Comparison of ENCODE assay signal across 8 cellular contexts in the genomic region with DNA sequence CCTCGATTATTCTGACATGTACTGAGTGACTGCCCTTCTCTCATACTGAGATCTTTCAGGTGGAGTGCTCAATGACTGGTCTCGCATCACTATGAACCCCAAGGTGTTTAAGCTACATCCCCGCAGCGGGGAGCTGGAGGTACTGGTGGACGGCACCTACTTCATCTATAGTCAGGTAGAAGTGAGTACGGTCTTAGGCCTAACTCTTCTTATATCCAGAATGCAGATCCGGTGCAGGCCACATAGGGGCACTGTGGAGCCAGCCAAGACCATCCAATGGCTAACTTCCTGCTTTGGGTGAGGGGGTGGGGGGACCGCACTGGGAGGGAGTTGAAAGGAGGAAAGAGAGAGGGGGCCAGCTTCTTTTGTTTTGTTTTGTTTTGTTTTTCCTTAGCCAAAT. TPM values are rescaled to one million over a fixed set of nuclear protein-coding genes. Genes with fewer than 3 reads are reported as not detected.
DNase-seq lines count a peak whose midpoint lies in the region; ATAC-seq and TF ChIP-seq lines count a peak whose summit lies in the region.

No MANE protein-coding gene starts in this region.

- H3K27ac Mint-ChIP-seq in neural crest cell (ENCODE audit: unreplicated experiment), result no peak overlapping the region
- H3K27ac Mint-ChIP-seq in stimulated activated memory B cell treated with anti-CD40 and anti-IgM and Interleukin-4, amounts not matched to agents 10 μg/mL and 1 μg/mL and 100 μg/mL, for 72 hours, result no peak overlapping the region
- no peak overlapping the region for H3K27ac Mint-ChIP-seq in immature natural killer cell

- H2AFZ ChIP-seq in OCI-LY1 (ENCODE audit: low read length), result no peak overlapping the region

- H3K4me3 Mint-ChIP-seq in neural crest cell (no peak overlapping the region), immature natural killer cell (no peak overlapping the region)
- H3K4me3 Mint-ChIP-seq in stimulated activated memory B cell treated with anti-CD40 and anti-IgM and Interleukin-4, amounts not matched to agents 10 μg/mL and 1 μg/mL and 100 μg/mL, for 72 hours, result no peak overlapping the region

- no peak overlapping the region for H3K9ac ChIP-seq in OCI-LY1 (ENCODE audit: low read length)
- H3K9ac ChIP-seq in colonic mucosa (ENCODE audit: low read depth in 2 of 2, low read length in 2 of 2), result no peak overlapping the region

- TF ChIP-seq CTCF in HFF-Myc (IDR thresholded peaks at IDR 0.05; ENCODE audit: low read depth, low read length, missing control alignments) (peak; percentile 53), OCI-LY1 (IDR thresholded peaks at IDR 0.05; ENCODE audit: low read length) (peak; percentile 63), colonic mucosa (IDR thresholded peaks at IDR 0.05) (no peak), neural crest cell (conservative IDR thresholded peaks at IDR 0.05) (peak; percentile 54)

- H3K9me3 ChIP-seq in OCI-LY1 (ENCODE audit: low read length), result no peaks in the 10 kb centered on the region
- H3K9me3 ChIP-seq in colonic mucosa, result no peaks in the 10 kb centered on the region

- H3K27me3 Mint-ChIP-seq in neural crest cell (ENCODE audit: low read depth) (no peaks in the 10 kb centered on the region), immature natural killer cell (ENCODE audit: low read depth in 3 of 3) (peaks cover 0 to 10% (median 0%) of the 10 kb centered on the region in 3 donors)
- H3K27me3 Mint-ChIP-seq in stimulated activated memory B cell treated with anti-CD40 and anti-IgM and Interleukin-4, amounts not matched to agents 10 μg/mL and 1 μg/mL and 100 μg/mL, for 72 hours, result no peaks in the 10 kb centered on the region

- H3K27ac ChIP-seq in OCI-LY1 (ENCODE audit: low read depth, low read length, poor library complexity, severe bottlenecking) (no peak overlapping the region), colonic mucosa (no peak overlapping the region)

- H3K27me3 ChIP-seq in OCI-LY1 (ENCODE audit: insufficient read depth, low read length) (no peaks in the 10 kb centered on the region), colonic mucosa (no peaks in the 10 kb centered on the region)

- no peaks in the 10 kb centered on the region for H3K9me2 ChIP-seq in OCI-LY1 (ENCODE audit: low read depth, low read length)

- H3K36me3 ChIP-seq in OCI-LY1 (ENCODE audit: insufficient read depth, low read length) (no peaks in the 10 kb centered on the region), colonic mucosa (no peaks in the 10 kb centered on the region)

- H3K4me3 ChIP-seq in HFF-Myc (replicated peaks; ENCODE audit: low read depth, low read length) (no peak overlapping the region), OCI-LY1 (ENCODE audit: low read depth, low read length, poor library complexity, severe bottlenecking) (no peak overlapping the region), colonic mucosa (no peak overlapping the region)

- H3K9me3 Mint-ChIP-seq in neural crest cell (no peaks in the 10 kb centered on the region), immature natural killer cell (no peaks in the 10 kb centered on the region)
- H3K9me3 Mint-ChIP-seq in stimulated activated memory B cell treated with anti-CD40 and anti-IgM and Interleukin-4, amounts not matched to agents 10 μg/mL and 1 μg/mL and 100 μg/mL, for 72 hours, result no peaks in the 10 kb centered on the region

- H3F3A ChIP-seq in OCI-LY1 (ENCODE audit: insufficient read depth, low read length), result no peaks in the 10 kb centered on the region

- no peak overlapping the region for H3K4me2 ChIP-seq in OCI-LY1 (ENCODE audit: low read length)

- H3K79me2 ChIP-seq in OCI-LY1 (ENCODE audit: insufficient read depth, low read length), result no peaks in the 10 kb centered on the region

- no peaks in the 10 kb centered on the region for H4K20me1 ChIP-seq in OCI-LY1 (ENCODE audit: insufficient read depth, low read length)

- peak; percentile 49 for ATAC-seq in Right ventricle myocardium superior (ENCODE audit: poor library complexity)
- no peak for ATAC-seq in stimulated activated memory B cell treated with anti-CD40 and anti-IgM and Interleukin-4, amounts not matched to agents 10 μg/mL and 1 μg/mL and 100 μg/mL, for 72 hours

- no peaks in the 10 kb centered on the region for H3K4me1 Mint-ChIP-seq in neural crest cell
- no peaks in the 10 kb centered on the region for H3K4me1 Mint-ChIP-seq in stimulated activated memory B cell treated with anti-CD40 and anti-IgM and Interleukin-4, amounts not matched to agents 10 μg/mL and 1 μg/mL and 100 μg/mL, for 72 hours
- no peaks in the 10 kb centered on the region for H3K4me1 Mint-ChIP-seq in immature natural killer cell

- no peaks in the 10 kb centered on the region for H3K36me3 Mint-ChIP-seq in neural crest cell (ENCODE audit: low read depth)
- no peaks in the 10 kb centered on the region for H3K36me3 Mint-ChIP-seq in stimulated activated memory B cell treated with anti-CD40 and anti-IgM and Interleukin-4, amounts not matched to agents 10 μg/mL and 1 μg/mL and 100 μg/mL, for 72 hours
- no peaks in the 10 kb centered on the region for H3K36me3 Mint-ChIP-seq in immature natural killer cell

- DNase-seq in Right ventricle myocardium superior (no peak), cardiac septum (ENCODE audit: low spot score) (no peak), HFF-Myc (ENCODE audit: extremely low read depth, low read depth) (no peak), colonic mucosa (peak; percentile 20), neural crest cell (ENCODE audit: low read depth, low spot score) (peak; percentile 36), immature natural killer cell (no peak)

- H3K4me1 ChIP-seq in OCI-LY1 (ENCODE audit: insufficient read depth, low read length, severe bottlenecking) (no peaks in the 10 kb centered on the region), colonic mucosa (no peaks in the 10 kb centered on the region)

- intact Hi-C loops in Right ventricle myocardium superior (cut with DNase I), result loop anchor here (10.0 kb wide), 1 partner anchor 499 kb away; no protein-coding TSS in a partner anchor
- intact Hi-C loops in cardiac septum (cut with DNase I), result loop anchor here (5.0 to 10.0 kb wide), 2 partner anchors 419 to 606 kb away; a partner anchor contains a TSS
- intact Hi-C loops in colonic mucosa (cut with DNase I), result loop anchor here (2.0 to 10.0 kb wide), 2 partner anchors 65 to 499 kb away; no protein-coding TSS in a partner anchor

RNA-seq across cellular contexts. Expression of a gene that starts 16.4 kb away (rescaled TPM):
- not detected for total RNA-seq in Right ventricle myocardium superior
- total RNA-seq in cardiac septum, result not detected
- total RNA-seq in colonic mucosa, result not detected
- total RNA-seq in neural crest cell, result not detected in 2 replicates
- not detected for polyA plus RNA-seq in immature natural killer cell

RNA-seq across cellular contexts. Expression of a gene that starts 28.9 kb away (rescaled TPM):
- total RNA-seq in Right ventricle myocardium superior (not detected), cardiac septum (not detected), colonic mucosa (not detected), neural crest cell (not detected in 2 replicates)
- not detected for polyA plus RNA-seq in immature natural killer cell

Comparison
In these comparisons a context has a peak if more than half of its experiments do, and no peak if none do; other contexts are left out.
1. DNase-seq: peak in colonic mucosa (single experiment) and neural crest cell (single experiment); none in Right ventricle myocardium superior (single experiment), cardiac septum (single experiment), HFF-Myc (single experiment) and immature natural killer cell (0 of 3).